8 cellular contexts compared by ENCODE assay signal in the genomic region with DNA sequence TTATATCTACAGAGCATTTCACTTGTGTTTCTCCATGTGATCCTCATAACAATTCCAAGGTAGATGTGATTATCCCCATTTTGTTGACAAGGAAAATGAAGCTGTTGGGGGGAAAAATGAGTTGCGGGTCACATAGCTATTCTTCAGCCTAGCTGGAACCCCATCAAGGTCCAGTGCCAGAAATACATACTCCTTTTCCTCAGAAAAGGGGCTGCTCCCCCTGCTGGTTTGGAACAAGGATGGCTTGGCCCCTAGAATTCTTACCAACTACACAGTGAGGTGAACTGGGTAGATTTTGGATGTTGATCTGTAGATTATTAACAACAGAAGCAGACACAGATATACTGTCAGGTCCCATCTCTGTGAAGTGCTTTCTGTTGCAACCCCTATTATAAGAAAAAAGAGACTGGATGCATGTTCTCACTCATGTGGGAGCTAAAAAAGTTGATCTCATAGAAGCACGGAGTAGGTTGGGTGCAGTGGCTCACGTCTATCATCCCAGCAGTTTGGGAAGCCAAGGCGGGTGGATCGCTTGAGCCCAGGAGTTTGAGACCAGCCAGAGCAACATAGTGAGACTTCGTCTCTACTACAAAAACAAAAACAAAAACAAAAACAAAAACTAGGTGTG. TPM values are rescaled to one million over a fixed set of nuclear protein-coding genes. Genes with fewer than 3 reads are reported as not detected.
DNase-seq lines count a peak whose midpoint lies in the region; ATAC-seq and TF ChIP-seq lines count a peak whose summit lies in the region.

No MANE protein-coding gene starts in this region.

- ATAC-seq in GM19455 (IDR thresholded peaks at IDR 0.05; ENCODE audit: unreplicated experiment): no peak

- H3K36me3 ChIP-seq in CD4-positive, alpha-beta memory T cell (ENCODE audit: insufficient read depth, low read length): peaks cover 19% of the 10 kb centered on the region

- DNase-seq in CD4-positive, alpha-beta memory T cell: peak in 4 of 5 donors; percentile 43 to 49 (median 46)
- DNase-seq in GM19238 (ENCODE audit: insufficient read length, low spot score) (peak; percentile 41), NCI-H446 treated with DMSO at 0.1 percent for 48 hours (lab: John Stamatoyannopoulos, UW) (peak; percentile 1), fibroblast of villous mesenchyme (ENCODE audit: low read depth) (peak; percentile 76), renal cortical epithelial cell (ENCODE audit: low read depth) (peak; percentile 51), GDM1 (lab: John Stamatoyannopoulos, UW) (no peak)
- no peak for DNase-seq in activated T-helper 1 cell treated with anti-CD3 and anti-CD28 coated beads, Interleukin-12 subunit alpha, Interleukin-12 subunit beta, Interleukin-2, Interleukin-4 antibody, amounts not matched to agents 30 ng/mL and 10 ng/mL and 1 ng/mL, durations not matched to agents 14 hours and 24 hours and 36 hours (ENCODE audit: low spot score)

- peak; percentile 83 for TF ChIP-seq CTCF in fibroblast of villous mesenchyme (IDR thresholded peaks at IDR 0.05; ENCODE audit: insufficient read depth, low read depth, low read length)

- H3K9me3 Mint-ChIP-seq in CD4-positive, alpha-beta memory T cell: no peaks in the 10 kb centered on the region
- no peaks in the 10 kb centered on the region for H3K9me3 Mint-ChIP-seq in activated T-helper 1 cell treated with anti-CD3 and anti-CD28 coated beads, Interleukin-12 subunit alpha, Interleukin-12 subunit beta, Interleukin-2, Interleukin-4 antibody, amounts not matched to agents 30 ng/mL and 10 ng/mL and 1 ng/mL, durations not matched to agents 14 hours and 24 hours and 36 hours

- H3K4me1 Mint-ChIP-seq in CD4-positive, alpha-beta memory T cell: peaks cover 5 to 20% (median 7%) of the 10 kb centered on the region in 4 donors
- peaks cover 51% of the 10 kb centered on the region for H3K4me1 Mint-ChIP-seq in activated T-helper 1 cell treated with anti-CD3 and anti-CD28 coated beads, Interleukin-12 subunit alpha, Interleukin-12 subunit beta, Interleukin-2, Interleukin-4 antibody, amounts not matched to agents 30 ng/mL and 10 ng/mL and 1 ng/mL, durations not matched to agents 14 hours and 24 hours and 36 hours (ENCODE audit: low read depth)

- no peak overlapping the region for H3K4me3 Mint-ChIP-seq in CD4-positive, alpha-beta memory T cell
- H3K4me3 Mint-ChIP-seq in activated T-helper 1 cell treated with anti-CD3 and anti-CD28 coated beads, Interleukin-12 subunit alpha, Interleukin-12 subunit beta, Interleukin-2, Interleukin-4 antibody, amounts not matched to agents 30 ng/mL and 10 ng/mL and 1 ng/mL, durations not matched to agents 14 hours and 24 hours and 36 hours: no peak overlapping the region

- H3K4me3 ChIP-seq in CD4-positive, alpha-beta memory T cell (ENCODE audit: low read length in 2 of 2): no peak overlapping the region
- H3K4me3 ChIP-seq in fibroblast of villous mesenchyme (ENCODE audit: low read depth, low read length): no peak overlapping the region

- H3K27ac Mint-ChIP-seq in CD4-positive, alpha-beta memory T cell: peak overlapping the region in 3 of 7 donors; percentile 3 to 68 (median 13)
- peak overlapping the region; percentile 25 for H3K27ac Mint-ChIP-seq in activated T-helper 1 cell treated with anti-CD3 and anti-CD28 coated beads, Interleukin-12 subunit alpha, Interleukin-12 subunit beta, Interleukin-2, Interleukin-4 antibody, amounts not matched to agents 30 ng/mL and 10 ng/mL and 1 ng/mL, durations not matched to agents 14 hours and 24 hours and 36 hours

- intact Hi-C loops in CD4-positive, alpha-beta memory T cell (cut with micrococcal nuclease): loop anchor here (1.0 kb wide), 2 partner anchors 33 to 291 kb away; no protein-coding TSS in a partner anchor
- intact Hi-C loops in activated T-helper 1 cell treated with anti-CD3 and anti-CD28 coated beads, Interleukin-12 subunit alpha, Interleukin-12 subunit beta, Interleukin-2, Interleukin-4 antibody, amounts not matched to agents 30 ng/mL and 10 ng/mL and 1 ng/mL, durations not matched to agents 14 hours and 24 hours and 36 hours (cut with micrococcal nuclease): loop anchor here (1.0 kb wide), 3 partner anchors 12 to 290 kb away; partner anchors contain the start of gene RPS26

- POLR2A ChIA-PET in CD4-positive, alpha-beta memory T cell (lab: Charles Lee; ENCODE audit: partially characterized antibody): interaction anchor here (1.1 to 2.7 kb wide), 3 partner anchors 32 to 291 kb away, joined by 3 to 7 read pairs (median 5); partner anchors contain the start of gene SUOX

- CTCF ChIA-PET in CD4-positive, alpha-beta memory T cell (lab: Charles Lee; ENCODE audit: partially characterized antibody): interaction anchor here (0.6 to 4.4 kb wide), 24 partner anchors 10 to 291 kb away, joined by 3 to 61 read pairs (median 4); partner anchors contain the start of genes DNAJC14, ORMDL2, RAB5B and SARNP

- no peaks in the 10 kb centered on the region for H3K27me3 Mint-ChIP-seq in CD4-positive, alpha-beta memory T cell
- H3K27me3 Mint-ChIP-seq in activated T-helper 1 cell treated with anti-CD3 and anti-CD28 coated beads, Interleukin-12 subunit alpha, Interleukin-12 subunit beta, Interleukin-2, Interleukin-4 antibody, amounts not matched to agents 30 ng/mL and 10 ng/mL and 1 ng/mL, durations not matched to agents 14 hours and 24 hours and 36 hours (ENCODE audit: insufficient read depth): no peaks in the 10 kb centered on the region

- H3K27me3 ChIP-seq in CD4-positive, alpha-beta memory T cell (ENCODE audit: insufficient read depth, low read length): no peaks in the 10 kb centered on the region

- no peak overlapping the region for H3K27ac ChIP-seq in CD4-positive, alpha-beta memory T cell (ENCODE audit: low read depth, low read length)

- peaks cover 7% of the 10 kb centered on the region for H3K4me1 ChIP-seq in CD4-positive, alpha-beta memory T cell (ENCODE audit: insufficient read depth, low read length)

- H3K9me3 ChIP-seq in CD4-positive, alpha-beta memory T cell (ENCODE audit: control insufficient read depth in 1 of 2, low read length in 2 of 2): no peaks in the 10 kb centered on the region

- peaks cover 25 to 60% of the 10 kb centered on the region in 2 donors for H3K36me3 Mint-ChIP-seq in CD4-positive, alpha-beta memory T cell
- peaks cover 57% of the 10 kb centered on the region for H3K36me3 Mint-ChIP-seq in activated T-helper 1 cell treated with anti-CD3 and anti-CD28 coated beads, Interleukin-12 subunit alpha, Interleukin-12 subunit beta, Interleukin-2, Interleukin-4 antibody, amounts not matched to agents 30 ng/mL and 10 ng/mL and 1 ng/mL, durations not matched to agents 14 hours and 24 hours and 36 hours (ENCODE audit: low read depth)

RNA-seq across cellular contexts. Expression of gene IKZF4, which starts 8.9 kb away (rescaled TPM):
- total RNA-seq in CD4-positive, alpha-beta memory T cell: 1 to 10 TPM; 7.2 to 7.9 TPM
- polyA plus RNA-seq in CD4-positive, alpha-beta memory T cell: 1 to 10 TPM in 1 of 2 donors, under 1 TPM in 1; 0.37 to 2.2 TPM
- 31.9 and 35.7 TPM in 2 replicates for total RNA-seq in activated T-helper 1 cell treated with anti-CD3 and anti-CD28 coated beads, Interleukin-12 subunit alpha, Interleukin-12 subunit beta, Interleukin-2, Interleukin-4 antibody, amounts not matched to agents 30 ng/mL and 10 ng/mL and 1 ng/mL, durations not matched to agents 14 hours and 24 hours and 36 hours
- total RNA-seq in fibroblast of villous mesenchyme: 1.3 and 3.5 TPM in 2 replicates
- total RNA-seq in renal cortical epithelial cell: 1.9 and 3.7 TPM in 2 replicates

RNA-seq across cellular contexts. Expression of gene RPS26, which starts 11.9 kb away (rescaled TPM):
- total RNA-seq in CD4-positive, alpha-beta memory T cell: 10 to 100 TPM; 55.6 to 55.8 TPM
- polyA plus RNA-seq in CD4-positive, alpha-beta memory T cell: 1,000 to 10,000 TPM in 1 of 2 donors, 100 to 1,000 TPM in 1; 386 to 1,449 TPM
- 35.4 and 38.2 TPM in 2 replicates for total RNA-seq in activated T-helper 1 cell treated with anti-CD3 and anti-CD28 coated beads, Interleukin-12 subunit alpha, Interleukin-12 subunit beta, Interleukin-2, Interleukin-4 antibody, amounts not matched to agents 30 ng/mL and 10 ng/mL and 1 ng/mL, durations not matched to agents 14 hours and 24 hours and 36 hours
- total RNA-seq in fibroblast of villous mesenchyme (197 and 313 TPM in 2 replicates), renal cortical epithelial cell (119 and 710 TPM in 2 replicates)

RNA-seq across cellular contexts. Expression of gene SUOX, which starts 32.7 kb away (rescaled TPM):
- 1 to 10 TPM; 5.4 to 5.9 TPM for total RNA-seq in CD4-positive, alpha-beta memory T cell
- polyA plus RNA-seq in CD4-positive, alpha-beta memory T cell: not detected
- 12.0 and 12.9 TPM in 2 replicates for total RNA-seq in activated T-helper 1 cell treated with anti-CD3 and anti-CD28 coated beads, Interleukin-12 subunit alpha, Interleukin-12 subunit beta, Interleukin-2, Interleukin-4 antibody, amounts not matched to agents 30 ng/mL and 10 ng/mL and 1 ng/mL, durations not matched to agents 14 hours and 24 hours and 36 hours
- total RNA-seq in fibroblast of villous mesenchyme (13.5 and 17.3 TPM in 2 replicates), renal cortical epithelial cell (9.6 and 17.2 TPM in 2 replicates)

RNA-seq across cellular contexts. Expression of gene ERBB3, which starts 50.2 kb away (rescaled TPM):
- total RNA-seq in CD4-positive, alpha-beta memory T cell: 1 to 10 TPM; 5.9 to 6.9 TPM
- under 1 TPM; 0.61 to 0.70 TPM for polyA plus RNA-seq in CD4-positive, alpha-beta memory T cell
- total RNA-seq in activated T-helper 1 cell treated with anti-CD3 and anti-CD28 coated beads, Interleukin-12 subunit alpha, Interleukin-12 subunit beta, Interleukin-2, Interleukin-4 antibody, amounts not matched to agents 30 ng/mL and 10 ng/mL and 1 ng/mL, durations not matched to agents 14 hours and 24 hours and 36 hours: 0.51 and 0.65 TPM in 2 replicates
- total RNA-seq in fibroblast of villous mesenchyme (0.32 and 1.7 TPM in 2 replicates), renal cortical epithelial cell (5.1 and 19.4 TPM in 2 replicates)

RNA-seq across cellular contexts. Expression of gene RAB5B, which starts 55.9 kb away (rescaled TPM):
- total RNA-seq in CD4-positive, alpha-beta memory T cell: 100 to 1,000 TPM; 106 to 112 TPM
- polyA plus RNA-seq in CD4-positive, alpha-beta memory T cell: 10 to 100 TPM; 67.5 to 80.8 TPM
- 42.6 and 47.0 TPM in 2 replicates for total RNA-seq in activated T-helper 1 cell treated with anti-CD3 and anti-CD28 coated beads, Interleukin-12 subunit alpha, Interleukin-12 subunit beta, Interleukin-2, Interleukin-4 antibody, amounts not matched to agents 30 ng/mL and 10 ng/mL and 1 ng/mL, durations not matched to agents 14 hours and 24 hours and 36 hours
- total RNA-seq in fibroblast of villous mesenchyme: 70.9 and 111 TPM in 2 replicates
- total RNA-seq in renal cortical epithelial cell: 92.9 and 119 TPM in 2 replicates

Comparison
In these comparisons a context has a peak if more than half of its experiments do, and no peak if none do; other contexts are left out.
1. DNase-seq: peak in CD4-positive, alpha-beta memory T cell (4 of 5), GM19238 (single experiment), NCI-H446 treated with DMSO at 0.1 percent for 48 hours (single experiment), fibroblast of villous mesenchyme (single experiment) and renal cortical epithelial cell (single experiment); none in activated T-helper 1 cell treated with anti-CD3 and anti-CD28 coated beads, Interleukin-12 subunit alpha, Interleukin-12 subunit beta, Interleukin-2, Interleukin-4 antibody, amounts not matched to agents 30 ng/mL and 10 ng/mL and 1 ng/mL, durations not matched to agents 14 hours and 24 hours and 36 hours (single experiment) and GDM1 (single experiment).